1 cellular context compared by ENCODE assay signal in genomic region chr11:112219476-112220232, GRCh38.
A peak's percentile ranks its signal among the peaks of the same experiment; 100 is the strongest.
TF ChIP-seq lines count a peak whose summit lies in the region.

No MANE protein-coding gene starts in this region.

TF ChIP-seq in IMR-90, 13 proteins besides CTCF, POLR2A, EP300 and RAD21:
- TF ChIP-seq USF2 (IDR thresholded peaks at IDR 0.05; ENCODE audit: low read depth, low read length) = no peak
- TF ChIP-seq ELK1 (IDR thresholded peaks at IDR 0.05; ENCODE audit: borderline replicate concordance, low read depth, low read length) = no peak
- no peak for TF ChIP-seq CEBPB (IDR thresholded peaks at IDR 0.05; ENCODE audit: low read depth, low read length)
- no peak for TF ChIP-seq FOS (IDR thresholded peaks at IDR 0.05; ENCODE audit: low read depth, low read length)
- peak; percentile 96 for TF ChIP-seq SMC3 (IDR thresholded peaks at IDR 0.05; ENCODE audit: low read depth, low read length)
- TF ChIP-seq CHD1 (IDR thresholded peaks at IDR 0.05; ENCODE audit: low read depth, low read length) = no peak
- TF ChIP-seq MAZ (IDR thresholded peaks at IDR 0.05; ENCODE audit: borderline replicate concordance, low read depth, low read length) = no peak
- TF ChIP-seq BHLHE40 (IDR thresholded peaks at IDR 0.05; ENCODE audit: low read depth, low read length) = no peak
- no peak for TF ChIP-seq RFX5 (IDR thresholded peaks at IDR 0.05; ENCODE audit: low read depth, low read length)
